8 cellular contexts compared by ENCODE assay signal in genomic region chr13:23889598-23890224, GRCh38. TPM values are rescaled to one million over a fixed set of nuclear protein-coding genes. Genes with fewer than 3 reads are reported as not detected.
DNase-seq lines count a peak whose midpoint lies in the region; ATAC-seq, FAIRE-seq and TF ChIP-seq lines count a peak whose summit lies in the region.
"Had no signal": no experiment of that assay in that cellular context is flagged by ENCODE, and none has a peak within 500 bp of the region (broad histone marks: within the 10 kb centered on the region; RNA-seq: fewer than 3 reads in every experiment).

No MANE protein-coding gene starts in this region.

- POLR2A ChIA-PET in K562 (lab: Yijun Ruan, JAX), result interaction anchor here (1.2 kb wide), 1 partner anchor 41 kb away, joined by 3 read pairs; no protein-coding TSS in a partner anchor

- H2AFZ ChIP-seq in MM.1S (ENCODE audit: low read length), result peak overlapping the region; percentile 86
- peak overlapping the region; percentile 93 for H2AFZ ChIP-seq in K562 (ENCODE audit: low read depth, low read length)

- peak; percentile 11 for FAIRE-seq in K562 (lab: Jason Lieb, UNC)

- TF ChIP-seq RAD21 in K562 (CRISPR knock-in tag; conservative IDR thresholded peaks at IDR 0.05 in 1 of 2, IDR thresholded peaks at IDR 0.05 in 1 of 2), result no peak

- H3K27me3 ChIP-seq in MM.1S (replicated peaks; ENCODE audit: insufficient read depth, low read length), result no peaks in the 10 kb centered on the region
- H3K27me3 ChIP-seq in K562 (ENCODE audit: control insufficient read depth in 2 of 2, insufficient read depth in 2 of 2, low read length in 2 of 2), result no peaks in the 10 kb centered on the region
- no peaks in the 10 kb centered on the region for H3K27me3 ChIP-seq in mononuclear cell (ENCODE audit: insufficient read depth, low read length)

- peak overlapping the region; percentile 77; the same call in 1 of the 2 replicates for H3K9ac ChIP-seq in ES-I3 (ENCODE audit: low read depth, low read length)
- H3K9ac ChIP-seq in MM.1S (ENCODE audit: low read length), result peak overlapping the region; percentile 47; the same call in 1 of the 2 replicates
- no peak overlapping the region for H3K9ac ChIP-seq in K562 (ENCODE audit: insufficient read depth in 1 of 2, low read depth in 2 of 2, low read length in 2 of 2)

- intact Hi-C loops in K562 (cut with micrococcal nuclease), result loop anchor here (10.0 kb wide), 1 partner anchor 425 kb away; no protein-coding TSS in a partner anchor

- H3K4me2 ChIP-seq in MM.1S (ENCODE audit: low read depth, low read length) (peak overlapping the region; percentile 74), K562 (ENCODE audit: insufficient read depth, low read length) (peak overlapping the region; percentile 89)

- DNase-seq in MM.1S (no peak), K562 (ENCODE audit: extremely low read depth in 1 of 4, low spot score in 3 of 4) (no peak), NCI-H1436 (lab: John Stamatoyannopoulos, UW) (no peak)

- H3K9me1 ChIP-seq in K562 (ENCODE audit: control insufficient read depth, insufficient read depth, low read length), result no peaks in the 10 kb centered on the region

- no peaks in the 10 kb centered on the region for H3K9me2 ChIP-seq in MM.1S (replicated peaks; ENCODE audit: insufficient read depth, low read length)

- H3K27ac ChIP-seq in MM.1S (ENCODE audit: low read length) (no peak overlapping the region), K562 (ENCODE audit: extremely low read depth, low read depth, low read length) (no peak overlapping the region)

- TF ChIP-seq EP300 in K562 (IDR thresholded peaks at IDR 0.05; ENCODE audit: low read length), result no peak

- WGBS in K562 (ENCODE audit: insufficient coverage, low coverage, missing lambda C conversion rate), result 26% methylated on average over 12 of the region's 12 CpGs

- H3F3A ChIP-seq in MM.1S (ENCODE audit: insufficient read depth, low read length), result no peaks in the 10 kb centered on the region

- TF ChIP-seq POLR2A in K562 (conservative IDR thresholded peaks at IDR 0.05), result no peak

- in situ Hi-C loops in K562 (cut with MboI), result loop anchor here (10.0 kb wide), 1 partner anchor 425 kb away; no protein-coding TSS in a partner anchor

- H3K79me2 ChIP-seq in MM.1S (ENCODE audit: low read length), result no peaks in the 10 kb centered on the region
- peaks cover 11% of the 10 kb centered on the region; the same call in 2 of the 3 replicates for H3K79me2 ChIP-seq in K562 (ENCODE audit: control insufficient read depth, insufficient read depth, low read length)

- H3K4me1 ChIP-seq in ES-I3 (ENCODE audit: insufficient read depth, low read length) (no peaks in the 10 kb centered on the region), MM.1S (ENCODE audit: low read length) (no peaks in the 10 kb centered on the region), K562 (replicated peaks in 1 of 2; ENCODE audit: control insufficient read depth in 2 of 2, insufficient read depth in 2 of 2, low read length in 2 of 2) (peaks cover 0 to 3% of the 10 kb centered on the region in 2 experiments; a peak in 3 of 5 replicates), mononuclear cell (ENCODE audit: insufficient read depth, low read length) (peaks cover 18% of the 10 kb centered on the region)

- no TSS peak for BruUV-seq in K562 (replicated peaks; lab: Mats Ljungman, UMichigan)

- H3K9me3 ChIP-seq in ES-I3 (ENCODE audit: control insufficient read depth, insufficient read depth, low read length) (no peaks in the 10 kb centered on the region), MM.1S (replicated peaks; ENCODE audit: insufficient read depth, low read length) (no peaks in the 10 kb centered on the region), K562 (replicated peaks; ENCODE audit: control insufficient read depth, insufficient read depth, low read depth, low read length) (no peaks in the 10 kb centered on the region), mononuclear cell (ENCODE audit: low read depth, low read length) (no peaks in the 10 kb centered on the region)

- CTCF ChIA-PET in K562 (lab: Yijun Ruan, JAX; ENCODE audit: low intra/inter-chr PET ratio), result interaction anchor here (1.1 kb wide), 1 partner anchor 174 kb away, joined by 4 read pairs; no protein-coding TSS in a partner anchor

- H3K4me3 ChIP-seq in MM.1S (ENCODE audit: low read length) (peak overlapping the region; percentile 75), K562 (peak overlapping the region; percentile 86), mononuclear cell (ENCODE audit: low read length) (peak overlapping the region; percentile 91)

- H4K20me1 ChIP-seq in MM.1S (ENCODE audit: insufficient read depth, low read length), result no peaks in the 10 kb centered on the region
- H4K20me1 ChIP-seq in K562 (replicated peaks; ENCODE audit: control insufficient read depth, insufficient read depth, low read length), result no peaks in the 10 kb centered on the region

- peak; percentile 16 for ATAC-seq in GM21447 (IDR thresholded peaks at IDR 0.05; ENCODE audit: unreplicated experiment)
- ATAC-seq in K562, result no peak
- ATAC-seq in esophagus mucosa, result no peak

- no peaks in the 10 kb centered on the region for H3K36me3 ChIP-seq in ES-I3 (ENCODE audit: insufficient read depth, low read length)
- no peaks in the 10 kb centered on the region for H3K36me3 ChIP-seq in MM.1S (replicated peaks; ENCODE audit: insufficient read depth, low read length)
- H3K36me3 ChIP-seq in K562 (ENCODE audit: control insufficient read depth, insufficient read depth, low read length), result peaks cover 8% of the 10 kb centered on the region; the same call in 2 of the 3 replicates

- TF ChIP-seq CTCF in MM.1S (IDR thresholded peaks at IDR 0.05; ENCODE audit: low read length) (no peak), K562 (IDR thresholded peaks at IDR 0.05 in 2 of 3, conservative IDR thresholded peaks at IDR 0.05 in 1 of 3; ENCODE audit: insufficient read depth in 2 of 3, low read depth in 1 of 3, low read length in 3 of 3) (no peak)

TF ChIP-seq in K562, 482 proteins besides CTCF, POLR2A, EP300 and RAD21:
- no peak for TF ChIP-seq SP1 (CRISPR knock-in tag; IDR thresholded peaks at IDR 0.05)
- no peak for TF ChIP-seq XRCC3 (IDR thresholded peaks at IDR 0.05)
- no peak for TF ChIP-seq MCM5 (IDR thresholded peaks at IDR 0.05; ENCODE audit: low read depth)
- no peak for TF ChIP-seq ATF1 (CRISPR knock-in tag; IDR thresholded peaks at IDR 0.05)
- 0 out of 2 replicates have a peak, but pooled peaks have one; percentile 46 for TF ChIP-seq ATF1 (tag; IDR thresholded peaks at IDR 0.05)
- no peak for TF ChIP-seq POLR2B (IDR thresholded peaks at IDR 0.05; ENCODE audit: low read depth, partially characterized antibody)
- TF ChIP-seq ZSCAN32 (CRISPR knock-in tag; IDR thresholded peaks at IDR 0.05), result no peak
- no peak for TF ChIP-seq MEF2A (IDR thresholded peaks at IDR 0.05; ENCODE audit: control insufficient read depth, low read depth, low read length)

RNA-seq across cellular contexts. Expression of gene MIPEP, which starts 0.5 kb away (rescaled TPM):
- total RNA-seq in K562 (2011; cell fraction: chromatin; rRNA removed; ENCODE audit: low replicate concordance), result 9.8 and 11.3 TPM in 2 replicates
- 12.8 and 12.9 TPM in 2 replicates for total RNA-seq in K562 (2011; cell fraction: nucleolus; rRNA removed)
- total RNA-seq in K562 (2011; cell fraction: nucleoplasm; rRNA removed), result 9.3 and 10.2 TPM in 2 replicates
- total RNA-seq in K562 (2014; rRNA removed) (12.9 and 15.3 TPM in 2 replicates), K562 (2014; rRNA removed; fragmentation: Illumina TruSeq; extraction: Trizol) (14.2 and 14.7 TPM in 2 replicates), K562 (2015; rRNA removed; fragmentation: Illumina TruSeq; extraction: Trizol) (13.1 and 13.3 TPM in 2 replicates), K562 (2021) (15.2 and 17.4 TPM in 2 replicates), mononuclear cell (3.5 TPM), esophagus mucosa (26.0 TPM)
- polyA plus RNA-seq in K562 (2011; rRNA removed) (15.5 and 19.3 TPM in 2 replicates), K562 (2014; fragmentation: Illumina TruSeq; extraction: Trizol) (11.2 and 11.7 TPM in 2 replicates), K562 (2014; fragmentation: Nextera tagmentation; extraction: Ambion mirVana) (1 to 10 TPM; 1.7 to 5.6 TPM), K562 (2014; rRNA removed) (10.4 and 16.0 TPM in 2 replicates)
- polyA plus RNA-seq in K562 (2011; cell fraction: cytosol; rRNA removed), result 9.8 and 11.4 TPM in 2 replicates
- polyA plus RNA-seq in K562 (2011; cell fraction: nucleus; rRNA removed), result 10.6 and 11.3 TPM in 2 replicates
- 10.8 and 21.2 TPM in 2 replicates for polyA plus RNA-seq in K562 (2012)
- 18.9 and 21.8 TPM in 2 replicates for polyA minus RNA-seq in K562 (2011; rRNA and poly(A)+ RNA removed)
- 4.3 and 7.6 TPM in 2 replicates for polyA minus RNA-seq in K562 (2011; cell fraction: cytosol; rRNA and poly(A)+ RNA removed)
- 12.8 and 12.9 TPM in 2 replicates for polyA minus RNA-seq in K562 (2011; cell fraction: nucleus; rRNA and poly(A)+ RNA removed)

RNA-seq across cellular contexts. Expression of gene C1QTNF9B, which starts 7.6 kb away (rescaled TPM):
- 0.62 and 0.90 TPM in 2 replicates for total RNA-seq in K562 (2011; cell fraction: chromatin; rRNA removed; ENCODE audit: low replicate concordance)
- 0.39 TPM in 1 of 2 replicates, not detected in the other for total RNA-seq in K562 (2011; cell fraction: nucleolus; rRNA removed)
- 0.44 TPM in 1 of 2 replicates, not detected in the other for total RNA-seq in K562 (2011; cell fraction: nucleoplasm; rRNA removed)
- total RNA-seq in K562 (2014; rRNA removed), result 0.32 TPM in 1 of 2 replicates, not detected in the other
- total RNA-seq in K562 (2014; rRNA removed; fragmentation: Illumina TruSeq; extraction: Trizol), result 0.19 and 0.22 TPM in 2 replicates
- not detected in 2 replicates for total RNA-seq in K562 (2015; rRNA removed; fragmentation: Illumina TruSeq; extraction: Trizol)
- total RNA-seq in K562 (2021), result 0.25 and 0.38 TPM in 2 replicates
- polyA plus RNA-seq in K562 (2011; rRNA removed), result not detected in 2 replicates
- polyA plus RNA-seq in K562 (2011; cell fraction: cytosol; rRNA removed), result not detected in 2 replicates
- polyA plus RNA-seq in K562 (2011; cell fraction: nucleus; rRNA removed), result 0.16 TPM in 1 of 2 replicates, not detected in the other
- 0.52 and 2.0 TPM in 2 replicates for polyA plus RNA-seq in K562 (2012)
- 0.50 and 0.55 TPM in 2 replicates for polyA plus RNA-seq in K562 (2014; fragmentation: Illumina TruSeq; extraction: Trizol)
- polyA plus RNA-seq in K562 (2014; fragmentation: Nextera tagmentation; extraction: Ambion mirVana), result under 1 TPM in 1 of 2 experiments, not detected in 1; 0.14 TPM
- 0.42 and 0.94 TPM in 2 replicates for polyA plus RNA-seq in K562 (2014; rRNA removed)
- polyA minus RNA-seq in K562 (2011; rRNA and poly(A)+ RNA removed), result 0.30 TPM in 1 of 2 replicates, not detected in the other
- polyA minus RNA-seq in K562 (2011; cell fraction: cytosol; rRNA and poly(A)+ RNA removed), result not detected in 2 replicates
- not detected in 2 replicates for polyA minus RNA-seq in K562 (2011; cell fraction: nucleus; rRNA and poly(A)+ RNA removed)
- total RNA-seq in mononuclear cell, result not detected
- total RNA-seq in esophagus mucosa, result not detected
- total RNA-seq: temporal lobe had no signal

Comparison
In these comparisons a context has a peak if more than half of its experiments do, and no peak if none do; other contexts are left out.
1. H3K9ac ChIP-seq: peak in ES-I3 (single experiment) and MM.1S (single experiment); none in K562 (0 of 2).
2. Peak in every context shown above with its lines, with median percentiles within 50 percentile points of each other: H3K4me3 ChIP-seq.